Comparison of ENCODE assay signal across 12 cellular contexts in genomic region chr3:194271459-194272035, GRCh38.
DNase-seq lines count a peak whose midpoint lies in the region; ATAC-seq and TF ChIP-seq lines count a peak whose summit lies in the region.
"Had no signal": no experiment of that assay in that cellular context is flagged by ENCODE, and none has a peak within 500 bp of the region (broad histone marks: within the 10 kb centered on the region; RNA-seq: fewer than 3 reads in every experiment).

No MANE protein-coding gene starts in this region.

- no peaks in the 10 kb centered on the region for H3K27me3 Mint-ChIP-seq in natural killer cell treated with Interleukin-12 subunit alpha and Interleukin-12 subunit beta and Interleukin-15 and Interleukin-18, amount 100 ng/mL, for 72 hours

- DNase-seq in RWPE1 (ENCODE audit: low spot score) (no peak), dermis microvascular lymphatic vessel endothelial cell (ENCODE audit: low read depth in 2 of 2) (peak; percentile 27 to 89), thyroid gland (no peak)
- peak; percentile 37 for DNase-seq in natural killer cell treated with Interleukin-12 subunit alpha and Interleukin-12 subunit beta and Interleukin-15 and Interleukin-18, amount 100 ng/mL, for 72 hours (ENCODE audit: low spot score)
- DNase-seq in activated naive CD4-positive, alpha-beta T cell treated with anti-CD3 and anti-CD28 coated beads, Interleukin-2, amount 50 U/mL, for 72 hours (ENCODE audit: low spot score in 2 of 2) = no peak
- DNase-seq: activated CD4-positive, CD25-positive, alpha-beta regulatory T cell treated with anti-CD3 and anti-CD28 coated beads, Interleukin-2, amount 50 U/mL, for 72 hours; activated naive CD4-positive, alpha-beta T cell; effector memory CD8-positive, alpha-beta T cell; HFFc6; NCI-H446 had no signal

- H3K4me3 Mint-ChIP-seq in natural killer cell treated with Interleukin-12 subunit alpha and Interleukin-12 subunit beta and Interleukin-15 and Interleukin-18, amount 100 ng/mL, for 72 hours = no peak overlapping the region
- H3K4me3 Mint-ChIP-seq: effector memory CD8-positive, alpha-beta T cell; HFFc6 had no signal

- CTCF ChIA-PET in RWPE1 (lab: Yijun Ruan, JAX) = interaction anchor here (0.6 kb wide), 1 partner anchor 136 kb away, joined by 3 read pairs; no protein-coding TSS in a partner anchor

- H3K36me3 Mint-ChIP-seq in natural killer cell treated with Interleukin-12 subunit alpha and Interleukin-12 subunit beta and Interleukin-15 and Interleukin-18, amount 100 ng/mL, for 72 hours = no peaks in the 10 kb centered on the region
- no peaks in the 10 kb centered on the region for H3K36me3 Mint-ChIP-seq in activated naive CD4-positive, alpha-beta T cell treated with anti-CD3 and anti-CD28 coated beads, Interleukin-2, amount 50 U/mL, for 72 hours

- no peaks in the 10 kb centered on the region for H3K9me3 Mint-ChIP-seq in natural killer cell treated with Interleukin-12 subunit alpha and Interleukin-12 subunit beta and Interleukin-15 and Interleukin-18, amount 100 ng/mL, for 72 hours
- no peaks in the 10 kb centered on the region for H3K9me3 Mint-ChIP-seq in activated naive CD4-positive, alpha-beta T cell treated with anti-CD3 and anti-CD28 coated beads, Interleukin-2, amount 50 U/mL, for 72 hours
- H3K9me3 Mint-ChIP-seq: effector memory CD8-positive, alpha-beta T cell had no signal

- POLR2A ChIA-PET in RWPE1 (lab: Yijun Ruan, JAX; ENCODE audit: low non-redundant PET) = no interaction called here

- peak in 1 of 2 donors; percentile 5 for ATAC-seq in natural killer cell treated with Interleukin-12 subunit alpha and Interleukin-12 subunit beta and Interleukin-15 and Interleukin-18, amount 100 ng/mL, for 72 hours
- ATAC-seq in HG02852 (IDR thresholded peaks at IDR 0.05; ENCODE audit: unreplicated experiment) = no peak
- no peak for ATAC-seq in activated naive CD4-positive, alpha-beta T cell treated with anti-CD3 and anti-CD28 coated beads, Interleukin-2, amount 50 U/mL, for 72 hours
- ATAC-seq in HG03457 (IDR thresholded peaks at IDR 0.05; ENCODE audit: unreplicated experiment) = no peak
- ATAC-seq: effector memory CD8-positive, alpha-beta T cell had no signal

- no peaks in the 10 kb centered on the region for H3K36me3 ChIP-seq in thyroid gland

- peaks cover 14 to 23% of the 10 kb centered on the region in 2 donors for H3K4me1 Mint-ChIP-seq in natural killer cell treated with Interleukin-12 subunit alpha and Interleukin-12 subunit beta and Interleukin-15 and Interleukin-18, amount 100 ng/mL, for 72 hours (ENCODE audit: low read depth in 2 of 2)

- no peaks in the 10 kb centered on the region for H3K9me3 ChIP-seq in thyroid gland

- peak in 1 of 2 donors; percentile 4 for TF ChIP-seq POLR2A in thyroid gland (IDR thresholded peaks at IDR 0.05)

- intact Hi-C loops in thyroid gland (cut with DNase I) = no loop called here

- H3K27ac ChIP-seq in RWPE1 (peak overlapping the region; percentile 78), thyroid gland (peak overlapping the region; percentile 93 to 97 (median 96))

- no peak overlapping the region for H3K4me3 ChIP-seq in thyroid gland (replicated peaks in 1 of 3)

- H3K27ac Mint-ChIP-seq in natural killer cell treated with Interleukin-12 subunit alpha and Interleukin-12 subunit beta and Interleukin-15 and Interleukin-18, amount 100 ng/mL, for 72 hours = no peak overlapping the region
- peak overlapping the region in 1 of 2 donors; percentile 44 for H3K27ac Mint-ChIP-seq in activated naive CD4-positive, alpha-beta T cell treated with anti-CD3 and anti-CD28 coated beads, Interleukin-2, amount 50 U/mL, for 72 hours
- H3K27ac Mint-ChIP-seq: effector memory CD8-positive, alpha-beta T cell; HFFc6 had no signal

- H3K4me1 ChIP-seq in thyroid gland = peaks cover 34 to 50% of the 10 kb centered on the region in 2 donors

- TF ChIP-seq CTCF in RWPE1 (conservative IDR thresholded peaks at IDR 0.05; ENCODE audit: low read depth) (no peak), thyroid gland (IDR thresholded peaks at IDR 0.05) (peak in 2 of 6 experiments; percentile 10 to 12)

- 55 to 83% methylated on average over 9 to 14 of the region's 15 CpGs for WGBS in thyroid gland, 2 donors

- H3K27me3 ChIP-seq in thyroid gland = no peaks in the 10 kb centered on the region

Comparison
In these comparisons a context has a peak if more than half of its experiments do, and no peak if none do; other contexts are left out.
1. DNase-seq: peak in dermis microvascular lymphatic vessel endothelial cell (2 of 2) and natural killer cell treated with Interleukin-12 subunit alpha and Interleukin-12 subunit beta and Interleukin-15 and Interleukin-18, amount 100 ng/mL, for 72 hours (single experiment); none in RWPE1 (single experiment), thyroid gland (0 of 2) and activated naive CD4-positive, alpha-beta T cell treated with anti-CD3 and anti-CD28 coated beads, Interleukin-2, amount 50 U/mL, for 72 hours (0 of 2).